ENCODE assay signal across 26 cellular contexts in genomic region chr11:13635290-13635689, GRCh38.
"Had no signal": no experiment of that assay in that cellular context is flagged by ENCODE, and none has a peak within 500 bp of the region (broad histone marks: within the 10 kb centered on the region; RNA-seq: fewer than 3 reads in every experiment).

No MANE protein-coding gene starts in this region.

- H3K4me1 Mint-ChIP-seq: naive thymus-derived CD8-positive, alpha-beta T cell; nephron; neural crest cell; stimulated activated effector memory CD8-positive, alpha-beta T cell treated with anti-CD3 and anti-CD28 coated beads, Interleukin-12 subunit alpha, Interleukin-12 subunit beta, amount 100 ng/mL, for 72 hours; stimulated activated naive CD8-positive, alpha-beta T cell treated with anti-CD3 and anti-CD28 coated beads, Interleukin-15, amount 100 ng/mL, for 72 hours had no signal

- H3K4me1 ChIP-seq: heart left ventricle, left ventricle myocardium inferior, pancreas, prostate gland, spleen, tibial nerve, uterus had no signal

- H3K4me3 ChIP-seq: heart left ventricle, left ventricle myocardium inferior, lung, mucosa of descending colon, pancreas, prostate gland, skin epidermis, spleen, tibial nerve, uterus had no signal

- H3K27me3 ChIP-seq: pancreas, tibial nerve, uterus had no signal

- H3K9me3 Mint-ChIP-seq: stimulated activated effector memory CD8-positive, alpha-beta T cell treated with anti-CD3 and anti-CD28 coated beads, Interleukin-12 subunit alpha, Interleukin-12 subunit beta, amount 100 ng/mL, for 72 hours; stimulated activated naive CD8-positive, alpha-beta T cell treated with anti-CD3 and anti-CD28 coated beads, Interleukin-15, amount 100 ng/mL, for 72 hours; type B pancreatic cell had no signal

- H3K36me3 Mint-ChIP-seq: stimulated activated effector memory CD8-positive, alpha-beta T cell treated with anti-CD3 and anti-CD28 coated beads, Interleukin-12 subunit alpha, Interleukin-12 subunit beta, amount 100 ng/mL, for 72 hours; type B pancreatic cell had no signal

- ATAC-seq: heart left ventricle; naive thymus-derived CD8-positive, alpha-beta T cell; pancreas; right cardiac atrium; sciatic nerve; stimulated activated effector memory CD8-positive, alpha-beta T cell treated with anti-CD3 and anti-CD28 coated beads, Interleukin-12 subunit alpha, Interleukin-12 subunit beta, amount 100 ng/mL, for 72 hours; stimulated activated naive CD8-positive, alpha-beta T cell treated with anti-CD3 and anti-CD28 coated beads, Interleukin-15, amount 100 ng/mL, for 72 hours had no signal

- H3K9me3 ChIP-seq: mucosa of descending colon, pancreas, prostate gland, tibial nerve, uterus had no signal

- DNase-seq: heart left ventricle; hypothalamus; islet precursor cell; left ventricle myocardium inferior; midbrain; mucosa of descending colon; naive thymus-derived CD8-positive, alpha-beta T cell; pancreas; posterior cingulate gyrus; retina; right cardiac atrium; spleen; stimulated activated CD4-positive, alpha-beta T cell treated with anti-CD3 and anti-CD28 coated beads, Interleukin-4, amount 100 ng/mL, for 24 hours; stimulated activated naive CD4-positive, alpha-beta T cell treated with Interleukin-2 at 50 U/mL for 16 hours; stimulated activated naive CD8-positive, alpha-beta T cell treated with anti-CD3 and anti-CD28 coated beads, Interleukin-15, amount 100 ng/mL, for 72 hours; substantia nigra; uterus had no signal

- H3K27ac ChIP-seq: heart left ventricle, left ventricle myocardium inferior, pancreas, prostate gland, skin epidermis, spleen, tibial nerve, uterus had no signal

- H3K27ac Mint-ChIP-seq: naive thymus-derived CD8-positive, alpha-beta T cell; nephron; stimulated activated effector memory CD8-positive, alpha-beta T cell treated with anti-CD3 and anti-CD28 coated beads, Interleukin-12 subunit alpha, Interleukin-12 subunit beta, amount 100 ng/mL, for 72 hours; stimulated activated naive CD8-positive, alpha-beta T cell treated with anti-CD3 and anti-CD28 coated beads, Interleukin-15, amount 100 ng/mL, for 72 hours; type B pancreatic cell had no signal

- H3K4me3 Mint-ChIP-seq: naive thymus-derived CD8-positive, alpha-beta T cell; nephron; neural crest cell; stimulated activated effector memory CD8-positive, alpha-beta T cell treated with anti-CD3 and anti-CD28 coated beads, Interleukin-12 subunit alpha, Interleukin-12 subunit beta, amount 100 ng/mL, for 72 hours; stimulated activated naive CD8-positive, alpha-beta T cell treated with anti-CD3 and anti-CD28 coated beads, Interleukin-15, amount 100 ng/mL, for 72 hours; type B pancreatic cell had no signal

- H3K36me3 ChIP-seq: heart left ventricle, left ventricle myocardium inferior, pancreas, prostate gland, spleen, tibial nerve, uterus had no signal
